Comparison of ENCODE assay signal across 18 cellular contexts in genomic region chr7:103141753-103142404, GRCh38. TPM values are rescaled to one million over a fixed set of nuclear protein-coding genes. Genes with fewer than 3 reads are reported as not detected.
DNase-seq lines count a peak whose midpoint lies in the region; ATAC-seq, FAIRE-seq and TF ChIP-seq lines count a peak whose summit lies in the region.
"Had no signal": no experiment of that assay in that cellular context is flagged by ENCODE, and none has a peak within 500 bp of the region (broad histone marks: within the 10 kb centered on the region; RNA-seq: fewer than 3 reads in every experiment).

No MANE protein-coding gene starts in this region.

- WGBS in prostate gland = 84% methylated on average over 8 of the region's 8 CpGs

- H3K27ac ChIP-seq in HEK293 (ENCODE audit: extremely low read depth, low read depth, low read length) (no peak overlapping the region), prostate gland (no peak overlapping the region)
- H3K27ac ChIP-seq: left ventricle myocardium inferior, Peyer's patch had no signal

- H3K4me3 ChIP-seq in HEK293 (ENCODE audit: low read depth, low read length) (no peak overlapping the region), prostate gland (no peak overlapping the region)
- H3K4me3 ChIP-seq: left ventricle myocardium inferior, Peyer's patch had no signal

- peaks cover 10 to 18% of the 10 kb centered on the region in 2 donors for H3K36me3 Mint-ChIP-seq in stimulated activated naive B cell treated with anti-CD40 and anti-IgM and Interleukin-4, amounts not matched to agents 10 μg/mL and 1 μg/mL and 100 μg/mL, for 72 hours

- TF ChIP-seq CTCF in HEK293 (tag by site-specific recombination; IDR thresholded peaks at IDR 0.05) (no peak), prostate gland (IDR thresholded peaks at IDR 0.05) (no peak)

- intact Hi-C loops in prostate gland (cut with DNase I) = no loop called here

- no peak for DNase-seq in stimulated activated naive B cell treated with anti-CD40 and anti-IgM and Interleukin-4, amounts not matched to agents 10 μg/mL and 1 μg/mL and 100 μg/mL, for 72 hours
- DNase-seq in NCI-H1436 (lab: John Stamatoyannopoulos, UW) (no peak), prostate gland (ENCODE audit: low spot score) (no peak), frontal cortex (ENCODE audit: low spot score in 2 of 2) (no peak)
- DNase-seq: activated CD4-positive, alpha-beta T cell treated with anti-CD3 and anti-CD28 coated beads, Interleukin-2, amount 10 ng/mL, durations not matched to agents 24 days and 14 days; activated T-cell treated with anti-CD3 and anti-CD28 coated beads, Interleukin-2, amount 50 U/mL, for 48 hours; CD4-positive, CD25-positive, alpha-beta regulatory T cell; hippocampal formation; left ventricle myocardium inferior; NCI-H1694 treated with DMSO at 0.1 percent for 48 hours; NCI-H526 treated with DMSO at 0.1 percent for 48 hours; Peyer's patch; stimulated activated CD4-positive, alpha-beta T cell treated with anti-CD3 and anti-CD28 coated beads, Interleukin-15, amount 100 ng/mL, for 24 hours; T-helper 17 cell had no signal

- CTCF ChIA-PET in HEK293 (lab: Yijun Ruan, JAX) = interaction anchor here (0.5 to 1.0 kb wide), 3 partner anchors 11 to 29 kb away, joined by 3 to 5 read pairs (median 5); no protein-coding TSS in a partner anchor

- H3K4me1 ChIP-seq in HEK293 (ENCODE audit: control insufficient read depth, insufficient read depth, low read length) (no peaks in the 10 kb centered on the region; the same call in 1 of the 2 replicates), prostate gland (replicated peaks) (no peaks in the 10 kb centered on the region)

- peaks cover 15 to 24% of the 10 kb centered on the region in 2 donors for H3K4me1 Mint-ChIP-seq in stimulated activated naive B cell treated with anti-CD40 and anti-IgM and Interleukin-4, amounts not matched to agents 10 μg/mL and 1 μg/mL and 100 μg/mL, for 72 hours
- H3K4me1 Mint-ChIP-seq: T-helper 17 cell had no signal

- H3K27me3 Mint-ChIP-seq in stimulated activated naive B cell treated with anti-CD40 and anti-IgM and Interleukin-4, amounts not matched to agents 10 μg/mL and 1 μg/mL and 100 μg/mL, for 72 hours = no peaks in the 10 kb centered on the region
- H3K27me3 Mint-ChIP-seq: activated CD4-positive, alpha-beta T cell treated with anti-CD3 and anti-CD28 coated beads, Interleukin-2, amount 10 ng/mL, durations not matched to agents 24 days and 14 days; CD4-positive, CD25-positive, alpha-beta regulatory T cell; T-helper 17 cell had no signal

- FAIRE-seq in frontal cortex (lab: Jason Lieb, UNC) = no peak
- FAIRE-seq: colon had no signal

- ATAC-seq in SK-N-SH treated with all-trans-retinoic acid at 6 μM for 48 hours (peak; percentile 65), esophagus mucosa (peak; percentile 97)
- peak in 1 of 2 donors; percentile 41 for ATAC-seq in stimulated activated naive B cell treated with anti-CD40 and anti-IgM and Interleukin-4, amounts not matched to agents 10 μg/mL and 1 μg/mL and 100 μg/mL, for 72 hours (replicated peaks)
- ATAC-seq: T-helper 17 cell had no signal

- H3K36me3 ChIP-seq in HEK293 (ENCODE audit: control insufficient read depth in 2 of 2, insufficient read depth in 1 of 2, low read length in 2 of 2) (no peaks in the 10 kb centered on the region), prostate gland (no peaks in the 10 kb centered on the region)
- H3K36me3 ChIP-seq: left ventricle myocardium inferior, Peyer's patch had no signal

- H3K9me3 Mint-ChIP-seq in stimulated activated naive B cell treated with anti-CD40 and anti-IgM and Interleukin-4, amounts not matched to agents 10 μg/mL and 1 μg/mL and 100 μg/mL, for 72 hours = no peaks in the 10 kb centered on the region
- H3K9me3 Mint-ChIP-seq: activated CD4-positive, alpha-beta T cell treated with anti-CD3 and anti-CD28 coated beads, Interleukin-2, amount 10 ng/mL, durations not matched to agents 24 days and 14 days; CD4-positive, CD25-positive, alpha-beta regulatory T cell had no signal

- TF ChIP-seq POLR2A in prostate gland (IDR thresholded peaks at IDR 0.05) = no peak

- H3K27me3 ChIP-seq in prostate gland (replicated peaks; ENCODE audit: insufficient read depth) = no peaks in the 10 kb centered on the region
- H3K27me3 ChIP-seq: Peyer's patch had no signal

- H3K4me3 Mint-ChIP-seq in stimulated activated naive B cell treated with anti-CD40 and anti-IgM and Interleukin-4, amounts not matched to agents 10 μg/mL and 1 μg/mL and 100 μg/mL, for 72 hours = no peak overlapping the region
- H3K4me3 Mint-ChIP-seq: activated CD4-positive, alpha-beta T cell treated with anti-CD3 and anti-CD28 coated beads, Interleukin-2, amount 10 ng/mL, durations not matched to agents 24 days and 14 days; T-helper 17 cell had no signal

- peak overlapping the region; percentile 59 for H3K27ac Mint-ChIP-seq in stimulated activated naive B cell treated with anti-CD40 and anti-IgM and Interleukin-4, amounts not matched to agents 10 μg/mL and 1 μg/mL and 100 μg/mL, for 72 hours
- H3K27ac Mint-ChIP-seq: activated CD4-positive, alpha-beta T cell treated with anti-CD3 and anti-CD28 coated beads, Interleukin-2, amount 10 ng/mL, durations not matched to agents 24 days and 14 days; CD4-positive, CD25-positive, alpha-beta regulatory T cell; T-helper 17 cell had no signal

- H3K9me3 ChIP-seq in HEK293 (ENCODE audit: control insufficient read depth, insufficient read depth, low read depth, low read length) = no peaks in the 10 kb centered on the region
- H3K9me3 ChIP-seq in prostate gland = no peaks in the 10 kb centered on the region
- H3K9me3 ChIP-seq: left ventricle myocardium inferior, Peyer's patch had no signal

- POLR2A ChIA-PET in HEK293 (lab: Yijun Ruan, JAX) = no interaction called here

TF ChIP-seq in HEK293, 187 proteins besides CTCF, POLR2A, EP300 and RAD21:
- TF ChIP-seq ZNF324 (tag by site-specific recombination; IDR thresholded peaks at IDR 0.05) = no peak
- TF ChIP-seq ZBTB11 (tag by site-specific recombination; conservative IDR thresholded peaks at IDR 0.05; ENCODE audit: low read depth) = no peak
- 0 out of 2 replicates have a peak, but pooled peaks have one; percentile 42 for TF ChIP-seq ZNF580 (tag by site-specific recombination; IDR thresholded peaks at IDR 0.05)
- no peak for TF ChIP-seq ZEB2 (tag by site-specific recombination; IDR thresholded peaks at IDR 0.05)

TF ChIP-seq in SK-N-SH treated with all-trans-retinoic acid at 6 μM for 48 hours, 23 proteins besides CTCF, POLR2A, EP300 and RAD21:
- TF ChIP-seq RARB (CRISPR knock-in tag; IDR thresholded peaks at IDR 0.05) (no peak), OSR1 (CRISPR knock-in tag; IDR thresholded peaks at IDR 0.05) (no peak), TCF4 (CRISPR knock-in tag; IDR thresholded peaks at IDR 0.05; ENCODE audit: borderline replicate concordance) (no peak), POU6F1 (CRISPR knock-in tag; IDR thresholded peaks at IDR 0.05; ENCODE audit: borderline replicate concordance, low read depth) (no peak)

RNA-seq across cellular contexts. Expression of gene NAPEPLD, which starts 7.0 kb away (rescaled TPM):
- 3.3 TPM for total RNA-seq in esophagus mucosa
- 10 to 100 TPM; 18.1 to 24.4 TPM for total RNA-seq in prostate gland
- total RNA-seq in frontal cortex = 16.7 TPM
